In genomic region chr6:35474978-35475570, GRCh38 we compare ENCODE assay signal across 1 cellular context.
TF ChIP-seq lines count a peak whose summit lies in the region.

No MANE protein-coding gene starts in this region.

TF ChIP-seq in GM23338, 12 proteins besides CTCF, POLR2A, EP300 and RAD21:
- TF ChIP-seq STAT1 (IDR thresholded peaks at IDR 0.05; ENCODE audit: unreplicated experiment) (no peak), EZH2phosphoT487 (IDR thresholded peaks at IDR 0.05; ENCODE audit: unreplicated experiment) (no peak), NANOG (IDR thresholded peaks at IDR 0.05; ENCODE audit: borderline replicate concordance) (no peak), REST (IDR thresholded peaks at IDR 0.05; ENCODE audit: unreplicated experiment) (no peak), ZNF114 (CRISPR knock-in tag; IDR thresholded peaks at IDR 0.05) (no peak), POLR2AphosphoS5 (IDR thresholded peaks at IDR 0.05; ENCODE audit: low read depth) (no peak), ZNF331 (CRISPR knock-in tag; IDR thresholded peaks at IDR 0.05; ENCODE audit: low read depth) (no peak), CREB1 (CRISPR knock-in tag; IDR thresholded peaks at IDR 0.05; ENCODE audit: low read depth) (no peak), EZH2 (IDR thresholded peaks at IDR 0.05; ENCODE audit: low read depth, unreplicated experiment) (no peak), ETS1 (IDR thresholded peaks at IDR 0.05) (no peak), JUNB (IDR thresholded peaks at IDR 0.05; ENCODE audit: unreplicated experiment) (no peak), ZNF462 (CRISPR knock-in tag; IDR thresholded peaks at IDR 0.05) (no peak)
TF ChIP-seq in GM23338: peak in this region for 0.
